ENCODE assay signal across 27 cellular contexts in genomic region chr12:119051474-119051873, GRCh38.
"Had no signal": no experiment of that assay in that cellular context is flagged by ENCODE, and none has a peak within 500 bp of the region (broad histone marks: within the 10 kb centered on the region; RNA-seq: fewer than 3 reads in every experiment).

No MANE protein-coding gene starts in this region.

- H3K27me3 ChIP-seq: colonic mucosa, dorsolateral prefrontal cortex, esophagus squamous epithelium, foreskin keratinocyte, gastrocnemius medialis, heart left ventricle, hepatocyte had no signal

- DNase-seq: colonic mucosa; cortex of kidney; dermis blood vessel endothelial cell; effector CD4-positive, alpha-beta T cell; effector CD8-positive, alpha-beta T cell; effector memory CD4-positive, alpha-beta T cell; effector memory CD8-positive, alpha-beta T cell; endodermal cell; erythroblast; esophagus squamous epithelium; foreskin fibroblast; foreskin keratinocyte; foreskin melanocyte; gastrocnemius medialis; glutamatergic neuron; heart left ventricle; heart right ventricle had no signal

- H3K36me3 ChIP-seq: colonic mucosa, esophagus muscularis mucosa, esophagus squamous epithelium, gastrocnemius medialis, gastroesophageal sphincter, heart left ventricle, heart right ventricle had no signal

- H2AFZ ChIP-seq: hepatocyte had no signal

- H3K79me2 ChIP-seq: hepatocyte had no signal

- H3K27ac ChIP-seq: colonic mucosa, coronary artery, epithelial cell of prostate, esophagus muscularis mucosa, esophagus squamous epithelium, foreskin keratinocyte, gastrocnemius medialis, gastroesophageal sphincter, heart left ventricle, heart right ventricle, hepatocyte had no signal

- H3K9me3 ChIP-seq: colonic mucosa, esophagus squamous epithelium, gastrocnemius medialis had no signal

- FAIRE-seq: endometrium, endothelial cell of umbilical vein, frontal cortex had no signal

- H3K4me3 ChIP-seq: colonic mucosa, coronary artery, dorsolateral prefrontal cortex, esophagus muscularis mucosa, esophagus squamous epithelium, gastrocnemius medialis, gastroesophageal sphincter, heart left ventricle, heart right ventricle, hepatocyte had no signal

- ATAC-seq: effector memory CD8-positive, alpha-beta T cell; esophagus mucosa; foreskin keratinocyte; gastrocnemius medialis; gastroesophageal sphincter; heart left ventricle; heart right ventricle had no signal

- H3K4me2 ChIP-seq: hepatocyte had no signal

- H3K4me1 ChIP-seq: colonic mucosa, esophagus muscularis mucosa, esophagus squamous epithelium, foreskin keratinocyte, gastrocnemius medialis, gastroesophageal sphincter, heart left ventricle, heart right ventricle had no signal
